In genomic region chr15:84598250-84598649, GRCh38 we compare ENCODE assay signal across 9 cellular contexts. TPM values are rescaled to one million over a fixed set of nuclear protein-coding genes. Genes with fewer than 3 reads are reported as not detected.
DNase-seq lines count a peak whose midpoint lies in the region; ATAC-seq and TF ChIP-seq lines count a peak whose summit lies in the region.
"Had no signal": no experiment of that assay in that cellular context is flagged by ENCODE, and none has a peak within 500 bp of the region (broad histone marks: within the 10 kb centered on the region; RNA-seq: fewer than 3 reads in every experiment).

No MANE protein-coding gene starts in this region.

- H3K4me3 Mint-ChIP-seq in CD8-positive, alpha-beta T cell: peak overlapping the region; percentile 61
- no peak overlapping the region for H3K4me3 Mint-ChIP-seq in mesothelial cell of epicardium

- peak; percentile 50 for ATAC-seq in CD8-positive, alpha-beta T cell
- ATAC-seq in GM19452 (IDR thresholded peaks at IDR 0.05; ENCODE audit: unreplicated experiment): peak; percentile 37

- H3K27ac Mint-ChIP-seq in CD8-positive, alpha-beta T cell: peak overlapping the region; percentile 91
- no peak overlapping the region for H3K27ac Mint-ChIP-seq in mesothelial cell of epicardium

- no peaks in the 10 kb centered on the region for H3K36me3 ChIP-seq in CD8-positive, alpha-beta T cell (ENCODE audit: insufficient read depth, low read length)
- H3K36me3 ChIP-seq in BE2C: no peaks in the 10 kb centered on the region
- H3K36me3 ChIP-seq: cardiac muscle cell had no signal

- peaks cover 2% of the 10 kb centered on the region for H3K9me3 Mint-ChIP-seq in CD8-positive, alpha-beta T cell
- no peaks in the 10 kb centered on the region for H3K9me3 Mint-ChIP-seq in mesothelial cell of epicardium

- H3K36me3 Mint-ChIP-seq in CD8-positive, alpha-beta T cell: peaks cover 9% of the 10 kb centered on the region
- no peaks in the 10 kb centered on the region for H3K36me3 Mint-ChIP-seq in mesothelial cell of epicardium

- in situ Hi-C loops in KBM-7 (cut with MboI; ENCODE audit: low pct_unique_long_range_greater_than_20kb, low sequenced_read_pairs): no loop called here

- H3K9me3 ChIP-seq in CD8-positive, alpha-beta T cell (ENCODE audit: low read length): no peaks in the 10 kb centered on the region
- H3K9me3 ChIP-seq in BE2C: no peaks in the 10 kb centered on the region

- no peaks in the 10 kb centered on the region for H3K27me3 Mint-ChIP-seq in CD8-positive, alpha-beta T cell (ENCODE audit: low read depth)
- peaks cover 4% of the 10 kb centered on the region for H3K27me3 Mint-ChIP-seq in mesothelial cell of epicardium (ENCODE audit: low read depth)

- peak overlapping the region; percentile 27 for H3K4me3 ChIP-seq in CD8-positive, alpha-beta T cell (ENCODE audit: low read depth, low read length)
- no peak overlapping the region for H3K4me3 ChIP-seq in BE2C (ENCODE audit: low read depth, low read length)
- H3K4me3 ChIP-seq: cardiac muscle cell had no signal

- DNase-seq in CD8-positive, alpha-beta T cell: peak in 5 of 7 experiments; percentile 16 to 60 (median 34)
- DNase-seq in KBM-7 (peak; percentile 99), renal cortical epithelial cell (ENCODE audit: low read depth) (peak; percentile 43), BE2C (no peak), mesothelial cell of epicardium (ENCODE audit: low spot score in 2 of 2, unreplicated experiment in 2 of 2) (no peak), NCI-H2171 treated with DMSO at 0.1 percent for 48 hours (lab: John Stamatoyannopoulos, UW) (no peak)
- DNase-seq in activated gamma-delta T cell treated with anti-CD3 and anti-CD28 coated beads, Interleukin-2, amount 50 U/mL, for 16 hours (ENCODE audit: low read depth): peak; percentile 19

- intact Hi-C loops in CD8-positive, alpha-beta T cell (cut with DNase I, micrococcal nuclease): loop anchor here (1.0 kb wide), 2 partner anchors 33 to 150 kb away; partner anchors contain the start of gene ZNF592 (in 1 of the 2)

- peak overlapping the region; percentile 26 for H3K27ac ChIP-seq in CD8-positive, alpha-beta T cell (ENCODE audit: low read depth, low read length)
- H3K27ac ChIP-seq: cardiac muscle cell had no signal

- H3K4me1 Mint-ChIP-seq in CD8-positive, alpha-beta T cell (ENCODE audit: low read depth): peaks cover 59% of the 10 kb centered on the region
- peaks cover 13% of the 10 kb centered on the region for H3K4me1 Mint-ChIP-seq in mesothelial cell of epicardium

- no peak for TF ChIP-seq CTCF in CD8-positive, alpha-beta T cell (IDR thresholded peaks at IDR 0.05)
- TF ChIP-seq CTCF in BE2C (IDR thresholded peaks at IDR 0.05; ENCODE audit: low read depth, low read length) (no peak), mesothelial cell of epicardium (IDR thresholded peaks at IDR 0.05; ENCODE audit: unreplicated experiment) (no peak)

- H3K27me3 ChIP-seq in CD8-positive, alpha-beta T cell (ENCODE audit: insufficient read depth, low read length): no peaks in the 10 kb centered on the region
- no peaks in the 10 kb centered on the region for H3K27me3 ChIP-seq in BE2C
- H3K27me3 ChIP-seq: cardiac muscle cell had no signal

- CTCF ChIA-PET in CD8-positive, alpha-beta T cell (lab: Charles Lee): interaction anchor here (0.8 to 2.7 kb wide), 16 partner anchors 10 to 446 kb away, joined by 3 to 19 read pairs (median 4); partner anchors contain the start of gene WDR73

- POLR2A ChIA-PET in CD8-positive, alpha-beta T cell (lab: Charles Lee): interaction anchor here (0.7 to 2.0 kb wide), 14 partner anchors 10 to 383 kb away, joined by 3 to 14 read pairs (median 4); partner anchors contain the start of genes PDE8A, SEC11A and WDR73

- peaks cover 33% of the 10 kb centered on the region for H3K4me1 ChIP-seq in CD8-positive, alpha-beta T cell (ENCODE audit: insufficient read depth, low read length)
- no peaks in the 10 kb centered on the region for H3K4me1 ChIP-seq in BE2C

RNA-seq across cellular contexts. Expression of gene ZSCAN2, which starts 2.6 kb away (rescaled TPM):
- 1 to 10 TPM; 2.7 to 4.4 TPM for total RNA-seq in CD8-positive, alpha-beta T cell
- total RNA-seq in renal cortical epithelial cell (8.9 and 17.5 TPM in 2 replicates), mesothelial cell of epicardium (41.7 to 45.6 TPM (median 45.1 TPM) in 3 replicates)
- 24.2 TPM for polyA plus RNA-seq in BE2C (2012; ENCODE audit: insufficient read depth, insufficient read length, low read depth)

RNA-seq across cellular contexts. Expression of gene WDR73, which starts 55.8 kb away (rescaled TPM):
- 10 to 100 TPM; 21.1 to 22.3 TPM for total RNA-seq in CD8-positive, alpha-beta T cell
- total RNA-seq in renal cortical epithelial cell (34.8 and 35.8 TPM in 2 replicates), mesothelial cell of epicardium (47.5 to 49.3 TPM (median 49.3 TPM) in 3 replicates)
- 37.9 TPM for polyA plus RNA-seq in BE2C (2012; ENCODE audit: insufficient read depth, insufficient read length, low read depth)

RNA-seq across cellular contexts. Expression of gene NMB, which starts 59.7 kb away (rescaled TPM):
- total RNA-seq in CD8-positive, alpha-beta T cell: 1 to 10 TPM; 1.8 to 2.0 TPM
- total RNA-seq in renal cortical epithelial cell (4.2 and 8.7 TPM in 2 replicates), mesothelial cell of epicardium (6.4 to 7.6 TPM (median 6.7 TPM) in 3 replicates)
- 6.4 TPM for polyA plus RNA-seq in BE2C (2012; ENCODE audit: insufficient read depth, insufficient read length, low read depth)

Comparison
In these comparisons a context has a peak if more than half of its experiments do, and no peak if none do; other contexts are left out.
1. DNase-seq: peak in CD8-positive, alpha-beta T cell (5 of 7), KBM-7 (single experiment), activated gamma-delta T cell treated with anti-CD3 and anti-CD28 coated beads, Interleukin-2, amount 50 U/mL, for 16 hours (single experiment) and renal cortical epithelial cell (single experiment); none in BE2C (single experiment), mesothelial cell of epicardium (0 of 2) and NCI-H2171 treated with DMSO at 0.1 percent for 48 hours (single experiment).